ENCODE assay signal across 8 cellular contexts in genomic region chr19:42268142-42268703, GRCh38. TPM values are rescaled to one million over a fixed set of nuclear protein-coding genes. Genes with fewer than 3 reads are reported as not detected.
DNase-seq lines count a peak whose midpoint lies in the region; ATAC-seq and TF ChIP-seq lines count a peak whose summit lies in the region.

No MANE protein-coding gene starts in this region.

- no peaks in the 10 kb centered on the region for H3K27me3 ChIP-seq in PC-3 (ENCODE audit: low read length)

- H4K20me1 ChIP-seq in PC-3 (ENCODE audit: low read length), result no peaks in the 10 kb centered on the region

- H3K27ac ChIP-seq in PC-3 (ENCODE audit: low read length), result peak overlapping the region; percentile 84

- DNase-seq in DMS53 treated with DMSO at 0.1 percent for 48 hours (lab: John Stamatoyannopoulos, UW; ENCODE audit: unreplicated experiment) (peak; percentile 99), KBM-7 (peak; percentile 100), PC-3 (peak; percentile 97), fibroblast of gingiva (ENCODE audit: low read depth) (peak; percentile 99), myocyte (ENCODE audit: low read depth) (peak; percentile 99)
- DNase-seq in activated T-cell treated with anti-CD3 and anti-CD28 coated beads, Interleukin-2, amount 50 U/mL, for 4 hours, result peak; percentile 97
- DNase-seq in stimulated activated CD8-positive, alpha-beta memory T cell treated with anti-CD3 and anti-CD28 coated beads, Interleukin-7, amount 100 ng/mL, for 4 hours (ENCODE audit: low read depth in 2 of 2), result peak; percentile 98

- H3K4me2 ChIP-seq in PC-3 (ENCODE audit: low read length), result peak overlapping the region; percentile 99

- H3K4me1 ChIP-seq in PC-3 (ENCODE audit: insufficient read depth, low read length), result peaks cover 22% of the 10 kb centered on the region

- no TSS peak for BruUV-seq in PC-3 (replicated peaks; lab: Mats Ljungman, UMichigan)

- CTCF ChIA-PET in PC-3 (lab: Charles Lee), result no interaction called here

- H3K9ac ChIP-seq in PC-3 (ENCODE audit: low read length), result peak overlapping the region; percentile 89

- H3K79me2 ChIP-seq in PC-3 (ENCODE audit: low read length), result peaks cover 26% of the 10 kb centered on the region

- H3K4me3 ChIP-seq in PC-3 (ENCODE audit: low read length), result peak overlapping the region; percentile 80

- no peaks in the 10 kb centered on the region for H3K9me3 ChIP-seq in PC-3 (ENCODE audit: low read length)

- in situ Hi-C loops in KBM-7 (cut with MboI; ENCODE audit: low pct_unique_long_range_greater_than_20kb, low sequenced_read_pairs), result no loop called here

- POLR2A ChIA-PET in PC-3 (lab: Charles Lee; ENCODE audit: unreplicated experiment), result no interaction called here

- H3F3A ChIP-seq in PC-3 (ENCODE audit: low read length, unreplicated experiment), result no peaks in the 10 kb centered on the region

- H3K4me1 Mint-ChIP-seq in activated T-cell treated with anti-CD3 and anti-CD28 coated beads, Interleukin-2, amount 50 U/mL, for 4 hours (ENCODE audit: low read depth), result peaks cover 29% of the 10 kb centered on the region

- H3K9me2 ChIP-seq in PC-3 (replicated peaks; ENCODE audit: low read length), result no peaks in the 10 kb centered on the region

- peak; percentile 61 for ATAC-seq in GM21723 (IDR thresholded peaks at IDR 0.05; ENCODE audit: unreplicated experiment)
- ATAC-seq in PC-3, result peak; percentile 68
- ATAC-seq in activated T-cell treated with anti-CD3 and anti-CD28 coated beads, Interleukin-2, amount 50 U/mL, for 4 hours, result peak; percentile 66 to 69

- H3K9me3 Mint-ChIP-seq in activated T-cell treated with anti-CD3 and anti-CD28 coated beads, Interleukin-2, amount 50 U/mL, for 4 hours, result no peaks in the 10 kb centered on the region

- TF ChIP-seq CTCF in PC-3 (conservative IDR thresholded peaks at IDR 0.05; ENCODE audit: low read depth, low read length), result no peak

- peak overlapping the region; percentile 96 for H2AFZ ChIP-seq in PC-3 (ENCODE audit: low read length)

- no peaks in the 10 kb centered on the region for H3K27me3 Mint-ChIP-seq in activated T-cell treated with anti-CD3 and anti-CD28 coated beads, Interleukin-2, amount 50 U/mL, for 4 hours (ENCODE audit: low read depth)

- intact Hi-C loops in PC-3 (cut with micrococcal nuclease), result loop anchor here (1.0 kb wide), 1 partner anchor 12 kb away; no protein-coding TSS in a partner anchor

- H3K36me3 Mint-ChIP-seq in activated T-cell treated with anti-CD3 and anti-CD28 coated beads, Interleukin-2, amount 50 U/mL, for 4 hours (ENCODE audit: insufficient read depth), result peaks cover 5% of the 10 kb centered on the region

- no peak overlapping the region for H3K4me3 Mint-ChIP-seq in activated T-cell treated with anti-CD3 and anti-CD28 coated beads, Interleukin-2, amount 50 U/mL, for 4 hours

- H3K36me3 ChIP-seq in PC-3 (ENCODE audit: low read depth, low read length), result no peaks in the 10 kb centered on the region

RNA-seq across cellular contexts. Expression of gene CIC, which starts 0.8 kb away (rescaled TPM):
- total RNA-seq in PC-3 (2014; rRNA removed) (9.8 and 21.4 TPM in 2 replicates), myocyte (38.8 and 49.0 TPM in 2 replicates)
- 10 to 100 TPM; 54.9 to 67.3 (median 64.1) TPM for total RNA-seq in activated T-cell treated with anti-CD3 and anti-CD28 coated beads, Interleukin-2, amount 50 U/mL, for 4 hours
- polyA plus RNA-seq in myocyte (2012), result 55.5 TPM

RNA-seq across cellular contexts. Expression of gene ERF, which starts 13.3 kb away (rescaled TPM):
- total RNA-seq in PC-3 (2014; rRNA removed) (17.0 and 40.2 TPM in 2 replicates), myocyte (44.6 and 55.2 TPM in 2 replicates)
- total RNA-seq in activated T-cell treated with anti-CD3 and anti-CD28 coated beads, Interleukin-2, amount 50 U/mL, for 4 hours, result 10 to 100 TPM; 86.2 to 95.4 (median 89.1) TPM
- polyA plus RNA-seq in myocyte (2012), result 65.4 TPM

RNA-seq across cellular contexts. Expression of gene GSK3A, which starts 25.8 kb away (rescaled TPM):
- total RNA-seq in PC-3 (2014; rRNA removed) (25.0 and 29.0 TPM in 2 replicates), myocyte (30.5 and 35.0 TPM in 2 replicates)
- total RNA-seq in activated T-cell treated with anti-CD3 and anti-CD28 coated beads, Interleukin-2, amount 50 U/mL, for 4 hours, result 10 to 100 TPM; 51.9 to 56.4 (median 55.2) TPM
- 54.0 TPM for polyA plus RNA-seq in myocyte (2012)

RNA-seq across cellular contexts. Expression of gene PRR19, which starts 33.7 kb away (rescaled TPM):
- not detected in 2 replicates for total RNA-seq in PC-3 (2014; rRNA removed)
- total RNA-seq in activated T-cell treated with anti-CD3 and anti-CD28 coated beads, Interleukin-2, amount 50 U/mL, for 4 hours, result 1 to 10 TPM in 2 of 3 donors, under 1 TPM in 1; 0.58 to 1.5 (median 1.3) TPM
- total RNA-seq in myocyte, result 1.1 and 2.6 TPM in 2 replicates
- polyA plus RNA-seq in myocyte (2012), result 0.66 TPM

RNA-seq across cellular contexts. Expression of gene PAFAH1B3, which starts 34.2 kb away (rescaled TPM):
- not detected in 2 replicates for total RNA-seq in PC-3 (2014; rRNA removed)
- 10 to 100 TPM; 55.2 to 67.8 (median 60.0) TPM for total RNA-seq in activated T-cell treated with anti-CD3 and anti-CD28 coated beads, Interleukin-2, amount 50 U/mL, for 4 hours
- total RNA-seq in myocyte, result 21.7 and 29.1 TPM in 2 replicates
- 14.9 TPM for polyA plus RNA-seq in myocyte (2012)

Comparison
In these comparisons a context has a peak if more than half of its experiments do, and no peak if none do; other contexts are left out.
1. Peak in every context shown above with its lines: DNase-seq, ATAC-seq, H3K4me3 ChIP-seq and H3K27ac ChIP-seq.